In genomic region chr4:67810011-67810410, GRCh38 we compare ENCODE assay signal across 38 cellular contexts. TPM values are rescaled to one million over a fixed set of nuclear protein-coding genes. Genes with fewer than 3 reads are reported as not detected.
"Had no signal": no experiment of that assay in that cellular context is flagged by ENCODE, and none has a peak within 500 bp of the region (broad histone marks: within the 10 kb centered on the region; RNA-seq: fewer than 3 reads in every experiment).

No MANE protein-coding gene starts in this region.

- H3K36me3 ChIP-seq: adrenal gland, brain microvascular endothelial cell, breast epithelium, cardiac muscle cell had no signal

- H3K4me3 ChIP-seq: adrenal gland, body of pancreas, breast epithelium, cardiac muscle cell had no signal

- FAIRE-seq: astrocyte, TTC549 had no signal

- DNase-seq: activated B cell treated with CpG ODN at 0.5 μM for 24 hours; activated CD4-positive, alpha-beta memory T cell treated with anti-CD3 and anti-CD28 coated beads for 36 hours; activated CD4-positive, alpha-beta T cell treated with anti-CD3 and anti-CD28 coated beads for 4 hours; activated CD4-positive, alpha-beta T cell treated with anti-CD3 and anti-CD28 coated beads, Interleukin-2, amount 10 ng/mL, durations not matched to agents 24 days and 14 days; activated CD4-positive, alpha-beta T cell treated with anti-CD3 and anti-CD28 coated beads, Interleukin-2, amount 50 U/mL, for 1 hour; activated CD4-positive, alpha-beta T cell treated with anti-CD3 and anti-CD28 coated beads, Interleukin-2, amount 50 U/mL, for 4 hours; activated CD4-positive, CD25-positive, alpha-beta regulatory T cell treated with anti-CD3 and anti-CD28 coated beads, Interleukin-2, amount 50 U/mL, for 72 hours; activated CD8-positive, alpha-beta memory T cell treated with anti-CD3 and anti-CD28 coated beads, Interleukin-2, amount 50 U/mL, for 4 hours; activated CD8-positive, alpha-beta T cell treated with anti-CD3 and anti-CD28 coated beads for 36 hours; activated effector memory CD4-positive, alpha-beta T cell treated with anti-CD3 and anti-CD28 coated beads, Interleukin-2, amount 50 U/mL, for 16 hours; activated gamma-delta T cell treated with Interleukin-2 at 50 U/mL for 16 hours; activated naive CD4-positive, alpha-beta T cell; activated naive CD4-positive, alpha-beta T cell treated with anti-CD3 and anti-CD28 coated beads for 36 hours; activated naive CD4-positive, alpha-beta T cell treated with anti-CD3 and anti-CD28 coated beads, Interleukin-2, amount 50 U/mL, for 16 hours; activated naive CD8-positive, alpha-beta T cell treated with anti-CD3 and anti-CD28 coated beads for 36 hours; activated T-cell treated with anti-CD3 and anti-CD28 coated beads for 4 hours; activated T-cell treated with anti-CD3 and anti-CD28 coated beads, Interleukin-2, amount 50 U/mL, for 1 hour; activated T-cell treated with anti-CD3 and anti-CD28 coated beads, Interleukin-2, amount 50 U/mL, for 4 hours; activated T-cell treated with anti-CD3 and anti-CD28 coated beads, Interleukin-2, amount 50 U/mL, for 72 hours; adrenal gland; amniotic stem cell; aorta; body of pancreas; brain microvascular endothelial cell; caudate nucleus; cerebellar nuclear complex; T-helper 2 cell; T-helper 9 cell had no signal

- H3K9me3 ChIP-seq: adrenal gland, body of pancreas had no signal

- ATAC-seq: activated CD8-positive, alpha-beta T cell treated with anti-CD3 and anti-CD28 coated beads for 36 hours; activated naive CD4-positive, alpha-beta T cell treated with anti-CD3 and anti-CD28 coated beads, Interleukin-2, amount 50 U/mL, for 72 hours; activated T-cell treated with anti-CD3 and anti-CD28 coated beads, Interleukin-2, amount 50 U/mL, for 4 hours; activated T-cell treated with anti-CD3 and anti-CD28 coated beads, Interleukin-2, amount 50 U/mL, for 72 hours; activated T-helper 17 cell treated with anti-CD3 and anti-CD28 coated beads, Interleukin-2, amount 50 U/mL, for 72 hours; body of pancreas had no signal

- H3K27ac ChIP-seq: adrenal gland, body of pancreas, brain microvascular endothelial cell, breast epithelium, cardiac muscle cell, VCaP had no signal

- H3K27me3 ChIP-seq: adrenal gland, body of pancreas, brain microvascular endothelial cell, breast epithelium, cardiac muscle cell had no signal

- H3K4me1 ChIP-seq: adrenal gland, body of pancreas, breast epithelium had no signal

RNA-seq across cellular contexts. Expression of gene GNRHR, which starts 55.8 kb away (rescaled TPM):
- total RNA-seq: activated B cell treated with CpG ODN at 0.5 μM for 24 hours; activated CD4-positive, alpha-beta memory T cell treated with anti-CD3 and anti-CD28 coated beads for 36 hours; activated CD4-positive, alpha-beta T cell treated with anti-CD3 and anti-CD28 coated beads, Interleukin-2, amount 10 ng/mL, durations not matched to agents 24 days and 14 days; activated CD8-positive, alpha-beta memory T cell treated with anti-CD3 and anti-CD28 coated beads for 36 hours; activated CD8-positive, alpha-beta T cell treated with anti-CD3 and anti-CD28 coated beads for 36 hours; activated naive CD4-positive, alpha-beta T cell treated with anti-CD3 and anti-CD28 coated beads for 36 hours; activated naive CD4-positive, alpha-beta T cell treated with anti-CD3 and anti-CD28 coated beads, Interleukin-2, amount 50 U/mL, for 72 hours; activated naive CD8-positive, alpha-beta T cell treated with anti-CD3 and anti-CD28 coated beads for 36 hours; activated T-cell treated with anti-CD3 and anti-CD28 coated beads, Interleukin-2, amount 50 U/mL, for 4 hours; activated T-cell treated with anti-CD3 and anti-CD28 coated beads, Interleukin-2, amount 50 U/mL, for 72 hours; activated T-helper 1 cell treated with anti-CD3 and anti-CD28 coated beads, Interleukin-12 subunit alpha, Interleukin-12 subunit beta, Interleukin-2, Interleukin-4 antibody, amounts not matched to agents 30 ng/mL and 10 ng/mL and 1 ng/mL, durations not matched to agents 14 hours and 24 hours and 36 hours; activated T-helper 17 cell treated with anti-CD3 and anti-CD28 coated beads, Interleukin-2, amount 50 U/mL, for 72 hours; aorta; astrocyte; body of pancreas; breast epithelium; cardiac muscle cell; chondrocyte had no signal
- polyA plus RNA-seq: aorta had no signal
